In the genomic region with DNA sequence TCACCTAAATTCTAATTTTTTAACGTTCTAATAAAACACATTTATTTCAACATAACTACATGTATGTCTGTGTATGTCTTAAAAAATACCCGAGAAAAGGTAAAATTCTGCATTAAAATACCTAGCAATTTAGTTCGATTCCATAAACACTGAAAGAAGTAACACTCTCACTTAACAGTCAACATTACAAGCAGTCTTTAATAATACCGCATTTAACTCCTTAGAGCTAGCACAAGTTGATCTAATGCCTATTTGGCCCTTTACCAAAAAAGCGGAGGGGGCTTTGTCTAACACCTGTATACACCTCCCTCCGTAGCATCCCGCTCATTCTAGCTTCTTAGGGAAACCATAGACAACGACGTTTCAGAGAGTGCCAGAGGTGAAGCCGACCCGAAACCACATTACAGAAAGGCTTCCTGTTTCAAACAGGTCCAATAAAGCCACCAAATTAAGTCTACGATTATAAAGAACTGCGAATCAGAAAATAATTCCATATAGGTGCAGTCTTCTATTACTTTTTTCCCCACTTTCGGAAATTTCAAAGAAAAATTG, we compare ENCODE assay signal across 8 cellular contexts. TPM values are rescaled to one million over a fixed set of nuclear protein-coding genes. Genes with fewer than 3 reads are reported as not detected.
DNase-seq lines count a peak whose midpoint lies in the region; ATAC-seq and TF ChIP-seq lines count a peak whose summit lies in the region.

No MANE protein-coding gene starts in this region.

- DNase-seq in ACHN (peak; percentile 38), HAP-1 (ENCODE audit: low spot score in 2 of 2) (peak; percentile 37 to 56), globus pallidus (ENCODE audit: low spot score) (peak; percentile 46), UCSD-AML1 (lab: John Stamatoyannopoulos, UW; ENCODE audit: unreplicated experiment) (no peak), mesenteric fat pad (ENCODE audit: low spot score) (no peak)
- peak; percentile 29 for DNase-seq in activated CD8-positive, alpha-beta T cell treated with anti-CD3 and anti-CD28 coated beads for 36 hours

- TF ChIP-seq CTCF in activated CD8-positive, alpha-beta T cell treated with anti-CD3 and anti-CD28 coated beads for 36 hours (IDR thresholded peaks at IDR 0.05), result no peak

- intact Hi-C loops in activated CD8-positive, alpha-beta T cell treated with anti-CD3 and anti-CD28 coated beads for 36 hours (cut with micrococcal nuclease), result loop anchor here (10.0 kb wide), 1 partner anchor 390 kb away; no protein-coding TSS in a partner anchor

- peaks cover 22% of the 10 kb centered on the region for H3K4me1 Mint-ChIP-seq in activated CD8-positive, alpha-beta T cell treated with anti-CD3 and anti-CD28 coated beads for 36 hours (ENCODE audit: low read depth)

- CTCF ChIA-PET in activated CD8-positive, alpha-beta T cell treated with anti-CD3 and anti-CD28 coated beads for 36 hours (lab: Charles Lee), result interaction anchor here (1.3 kb wide), 1 partner anchor 10 kb away, joined by 4 read pairs; no protein-coding TSS in a partner anchor

- POLR2A ChIA-PET in activated CD8-positive, alpha-beta T cell treated with anti-CD3 and anti-CD28 coated beads for 36 hours (lab: Charles Lee), result interaction anchor here (1.0 to 1.2 kb wide), 2 partner anchors 13 to 655 kb away, joined by 4 to 5 read pairs; a partner anchor contains a TSS

- H3K9me3 Mint-ChIP-seq in activated CD8-positive, alpha-beta T cell treated with anti-CD3 and anti-CD28 coated beads for 36 hours, result no peaks in the 10 kb centered on the region

- H3K4me3 ChIP-seq in HAP-1, result peak overlapping the region; percentile 64
- peak overlapping the region; percentile 92 for H3K4me3 ChIP-seq in rectal smooth muscle tissue (ENCODE audit: low read length)

- H3K27me3 Mint-ChIP-seq in activated CD8-positive, alpha-beta T cell treated with anti-CD3 and anti-CD28 coated beads for 36 hours, result no peaks in the 10 kb centered on the region

- no peaks in the 10 kb centered on the region for H3K9me3 ChIP-seq in HAP-1

- H3K36me3 ChIP-seq in HAP-1 (replicated peaks) (no peaks in the 10 kb centered on the region), rectal smooth muscle tissue (ENCODE audit: control insufficient read depth, insufficient read depth, low read length) (no peaks in the 10 kb centered on the region)

- no peaks in the 10 kb centered on the region for H3K36me3 Mint-ChIP-seq in activated CD8-positive, alpha-beta T cell treated with anti-CD3 and anti-CD28 coated beads for 36 hours (ENCODE audit: low read depth)

- H3K4me3 Mint-ChIP-seq in activated CD8-positive, alpha-beta T cell treated with anti-CD3 and anti-CD28 coated beads for 36 hours, result peak overlapping the region; percentile 77

- H3K9ac ChIP-seq in rectal smooth muscle tissue (ENCODE audit: low read length), result peak overlapping the region; percentile 91

- H3K27ac ChIP-seq in rectal smooth muscle tissue (ENCODE audit: low read depth, low read length), result peak overlapping the region; percentile 99

- H3K4me1 ChIP-seq in HAP-1 (peaks cover 25% of the 10 kb centered on the region), rectal smooth muscle tissue (ENCODE audit: control insufficient read depth, insufficient read depth, low read length) (peaks cover 5% of the 10 kb centered on the region)

- ATAC-seq in activated CD8-positive, alpha-beta T cell treated with anti-CD3 and anti-CD28 coated beads for 36 hours, result peak; percentile 11
- no peak for ATAC-seq in esophagus mucosa

- H3K27ac Mint-ChIP-seq in activated CD8-positive, alpha-beta T cell treated with anti-CD3 and anti-CD28 coated beads for 36 hours, result peak overlapping the region; percentile 81

- H3K27me3 ChIP-seq in HAP-1 (ENCODE audit: low read depth), result no peaks in the 10 kb centered on the region
- no peaks in the 10 kb centered on the region for H3K27me3 ChIP-seq in rectal smooth muscle tissue (ENCODE audit: control insufficient read depth, insufficient read depth, low read length)

- in situ Hi-C loops in ACHN (cut with HindIII; ENCODE audit: low pct_ligation_motif_present, low pct_unique_long_range_greater_than_20kb, low sequenced_read_pairs), result no loop called here
- in situ Hi-C loops in HAP-1 (cut with MboI; ENCODE audit: low sequenced_read_pairs), result no loop called here

RNA-seq across cellular contexts. Expression of a gene that starts 1.2 kb away (rescaled TPM):
- total RNA-seq in activated CD8-positive, alpha-beta T cell treated with anti-CD3 and anti-CD28 coated beads for 36 hours, result 10 to 100 TPM; 16.0 to 16.4 TPM
- total RNA-seq in esophagus mucosa (14.2 TPM), mesenteric fat pad (101 TPM)

RNA-seq across cellular contexts. Expression of a gene that starts 47.3 kb away (rescaled TPM):
- total RNA-seq in activated CD8-positive, alpha-beta T cell treated with anti-CD3 and anti-CD28 coated beads for 36 hours, result not detected
- total RNA-seq in esophagus mucosa (0.40 TPM), mesenteric fat pad (0.48 TPM)

Comparison
In these comparisons a context has a peak if more than half of its experiments do, and no peak if none do; other contexts are left out.
1. DNase-seq: peak in ACHN (single experiment), HAP-1 (2 of 2), activated CD8-positive, alpha-beta T cell treated with anti-CD3 and anti-CD28 coated beads for 36 hours (single experiment) and globus pallidus (single experiment); none in UCSD-AML1 (single experiment) and mesenteric fat pad (single experiment).